8 cellular contexts compared by ENCODE assay signal in genomic region chr11:13183094-13183825, GRCh38.
DNase-seq lines count a peak whose midpoint lies in the region; ATAC-seq and TF ChIP-seq lines count a peak whose summit lies in the region.

No MANE protein-coding gene starts in this region.

- ATAC-seq in HG02884 (IDR thresholded peaks at IDR 0.05; ENCODE audit: unreplicated experiment) (peak; percentile 73), GM18907 (IDR thresholded peaks at IDR 0.05; ENCODE audit: unreplicated experiment) (no peak)

- H3K4me3 ChIP-seq in parathyroid adenoma (ENCODE audit: low read depth, low read length) = no peak overlapping the region

- H3K4me1 ChIP-seq in parathyroid adenoma = no peaks in the 10 kb centered on the region

- peak overlapping the region; percentile 42 for H3K4me2 ChIP-seq in parathyroid adenoma (ENCODE audit: low read length)

- H2AFZ ChIP-seq in parathyroid adenoma = peak overlapping the region; percentile 59

- TF ChIP-seq CTCF in parathyroid adenoma (IDR thresholded peaks at IDR 0.05) = peak; percentile 38

- no peak overlapping the region for H3K9ac ChIP-seq in parathyroid adenoma

- H3K27ac ChIP-seq in epithelial cell of prostate (peak overlapping the region; percentile 27), parathyroid adenoma (peak overlapping the region; percentile 17)

- no peaks in the 10 kb centered on the region for H3K27me3 ChIP-seq in parathyroid adenoma (ENCODE audit: control insufficient read depth, insufficient read depth, low read length)

- no peaks in the 10 kb centered on the region for H3K9me3 ChIP-seq in parathyroid adenoma (ENCODE audit: control insufficient read depth, low read length)

- no peaks in the 10 kb centered on the region for H3K79me2 ChIP-seq in parathyroid adenoma

- H3K36me3 ChIP-seq in parathyroid adenoma (ENCODE audit: control insufficient read depth, insufficient read depth, low read length) = no peaks in the 10 kb centered on the region

- DNase-seq in NCI-H510A treated with DMSO at 0.1 percent for 48 hours (lab: John Stamatoyannopoulos, UW) = peak; percentile 28
- DNase-seq in NCI-H510A (lab: John Stamatoyannopoulos, UW) = no peak
- DNase-seq in RKO (ENCODE audit: low spot score) = peak; percentile 66
- DNase-seq in epithelial cell of prostate (ENCODE audit: low read depth, low spot score) = no peak
- DNase-seq in UCSD-AML1 (lab: John Stamatoyannopoulos, UW; ENCODE audit: unreplicated experiment) = no peak

Comparison
In these comparisons a context has a peak if more than half of its experiments do, and no peak if none do; other contexts are left out.
1. DNase-seq: peak in NCI-H510A treated with DMSO at 0.1 percent for 48 hours (single experiment) and RKO (single experiment); none in NCI-H510A (single experiment), epithelial cell of prostate (single experiment) and UCSD-AML1 (single experiment).